In genomic region chr2:200252661-200253067, GRCh38 we compare ENCODE assay signal across 1 cellular context.
A peak's percentile ranks its signal among the peaks of the same experiment; 100 is the strongest.
TF ChIP-seq lines count a peak whose summit lies in the region.

No MANE protein-coding gene starts in this region.

TF ChIP-seq in IMR-90, 13 proteins besides CTCF, POLR2A, EP300 and RAD21:
- TF ChIP-seq CHD1 (IDR thresholded peaks at IDR 0.05; ENCODE audit: low read depth, low read length) (no peak), ELK1 (IDR thresholded peaks at IDR 0.05; ENCODE audit: borderline replicate concordance, low read depth, low read length) (no peak), SMC3 (IDR thresholded peaks at IDR 0.05; ENCODE audit: low read depth, low read length) (no peak), RCOR1 (IDR thresholded peaks at IDR 0.05; ENCODE audit: insufficient replicate concordance, low read length) (no peak), MAFK (IDR thresholded peaks at IDR 0.05; ENCODE audit: low read depth, low read length) (peak; percentile 80), USF2 (IDR thresholded peaks at IDR 0.05; ENCODE audit: low read depth, low read length) (no peak), MAZ (IDR thresholded peaks at IDR 0.05; ENCODE audit: borderline replicate concordance, low read depth, low read length) (peak; percentile 23; the same call in 1 of the 2 replicates), MXI1 (IDR thresholded peaks at IDR 0.05; ENCODE audit: borderline replicate concordance, low read depth, low read length) (no peak), FOS (IDR thresholded peaks at IDR 0.05; ENCODE audit: low read depth, low read length) (0 out of 2 replicates have a peak, but pooled peaks have one; percentile 30), NFE2L2 (IDR thresholded peaks at IDR 0.05; ENCODE audit: low read depth, low read length) (peak; percentile 60; the same call in 1 of the 2 replicates), CEBPB (IDR thresholded peaks at IDR 0.05; ENCODE audit: low read depth, low read length) (peak; percentile 39), RFX5 (IDR thresholded peaks at IDR 0.05; ENCODE audit: low read depth, low read length) (no peak), BHLHE40 (IDR thresholded peaks at IDR 0.05; ENCODE audit: low read depth, low read length) (peak; percentile 73; the same call in 1 of the 2 replicates)
